In the genomic region with DNA sequence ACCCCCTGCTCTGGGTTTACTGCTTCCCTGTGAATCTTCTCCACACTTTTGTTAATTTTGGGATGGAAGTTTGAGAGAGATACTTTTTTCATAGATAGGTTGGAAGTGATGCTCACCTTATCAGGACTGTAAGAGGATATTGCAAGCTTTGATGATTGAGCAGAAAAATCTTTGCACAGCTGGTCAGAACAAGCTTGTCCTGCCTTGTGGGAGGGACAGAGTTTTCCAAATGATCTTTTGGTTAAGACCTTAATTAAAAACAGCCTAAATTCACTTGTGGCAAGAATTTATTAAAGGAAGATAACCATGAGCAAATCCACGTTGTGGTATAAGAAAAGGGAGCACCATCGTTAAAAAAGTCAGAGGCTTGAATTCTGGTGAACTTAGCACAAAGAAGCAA, we compare ENCODE assay signal across 2 cellular contexts.
TF ChIP-seq lines count a peak whose summit lies in the region.

No MANE protein-coding gene starts in this region.

TF ChIP-seq in HCT116, 20 proteins besides CTCF, POLR2A, EP300 and RAD21 (continued from another document):
- TF ChIP-seq, protein P1, sequence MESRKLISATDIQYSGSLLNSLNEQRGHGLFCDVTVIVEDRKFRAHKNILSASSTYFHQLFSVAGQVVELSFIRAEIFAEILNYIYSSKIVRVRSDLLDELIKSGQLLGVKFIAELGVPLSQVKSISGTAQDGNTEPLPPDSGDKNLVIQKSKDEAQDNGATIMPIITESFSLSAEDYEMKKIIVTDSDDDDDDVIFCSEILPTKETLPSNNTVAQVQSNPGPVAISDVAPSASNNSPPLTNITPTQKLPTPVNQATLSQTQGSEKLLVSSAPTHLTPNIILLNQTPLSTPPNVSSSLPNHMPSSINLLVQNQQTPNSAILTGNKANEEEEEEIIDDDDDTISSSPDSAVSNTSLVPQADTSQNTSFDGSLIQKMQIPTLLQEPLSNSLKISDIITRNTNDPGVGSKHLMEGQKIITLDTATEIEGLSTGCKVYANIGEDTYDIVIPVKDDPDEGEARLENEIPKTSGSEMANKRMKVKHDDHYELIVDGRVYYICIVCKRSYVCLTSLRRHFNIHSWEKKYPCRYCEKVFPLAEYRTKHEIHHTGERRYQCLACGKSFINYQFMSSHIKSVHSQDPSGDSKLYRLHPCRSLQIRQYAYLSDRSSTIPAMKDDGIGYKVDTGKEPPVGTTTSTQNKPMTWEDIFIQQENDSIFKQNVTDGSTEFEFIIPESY (IDR thresholded peaks at IDR 0.05; ENCODE audit: extremely low read depth, insufficient replicate concordance, low read length): no peak
- TF ChIP-seq EZH2 (IDR thresholded peaks at IDR 0.05): no peak
- no peak for TF ChIP-seq EZH2phosphoT487 (IDR thresholded peaks at IDR 0.05; ENCODE audit: borderline replicate concordance)
- TF ChIP-seq JUND (IDR thresholded peaks at IDR 0.05): no peak
- no peak for TF ChIP-seq CEBPB (IDR thresholded peaks at IDR 0.05; ENCODE audit: low read depth)
- TF ChIP-seq, protein P2, sequence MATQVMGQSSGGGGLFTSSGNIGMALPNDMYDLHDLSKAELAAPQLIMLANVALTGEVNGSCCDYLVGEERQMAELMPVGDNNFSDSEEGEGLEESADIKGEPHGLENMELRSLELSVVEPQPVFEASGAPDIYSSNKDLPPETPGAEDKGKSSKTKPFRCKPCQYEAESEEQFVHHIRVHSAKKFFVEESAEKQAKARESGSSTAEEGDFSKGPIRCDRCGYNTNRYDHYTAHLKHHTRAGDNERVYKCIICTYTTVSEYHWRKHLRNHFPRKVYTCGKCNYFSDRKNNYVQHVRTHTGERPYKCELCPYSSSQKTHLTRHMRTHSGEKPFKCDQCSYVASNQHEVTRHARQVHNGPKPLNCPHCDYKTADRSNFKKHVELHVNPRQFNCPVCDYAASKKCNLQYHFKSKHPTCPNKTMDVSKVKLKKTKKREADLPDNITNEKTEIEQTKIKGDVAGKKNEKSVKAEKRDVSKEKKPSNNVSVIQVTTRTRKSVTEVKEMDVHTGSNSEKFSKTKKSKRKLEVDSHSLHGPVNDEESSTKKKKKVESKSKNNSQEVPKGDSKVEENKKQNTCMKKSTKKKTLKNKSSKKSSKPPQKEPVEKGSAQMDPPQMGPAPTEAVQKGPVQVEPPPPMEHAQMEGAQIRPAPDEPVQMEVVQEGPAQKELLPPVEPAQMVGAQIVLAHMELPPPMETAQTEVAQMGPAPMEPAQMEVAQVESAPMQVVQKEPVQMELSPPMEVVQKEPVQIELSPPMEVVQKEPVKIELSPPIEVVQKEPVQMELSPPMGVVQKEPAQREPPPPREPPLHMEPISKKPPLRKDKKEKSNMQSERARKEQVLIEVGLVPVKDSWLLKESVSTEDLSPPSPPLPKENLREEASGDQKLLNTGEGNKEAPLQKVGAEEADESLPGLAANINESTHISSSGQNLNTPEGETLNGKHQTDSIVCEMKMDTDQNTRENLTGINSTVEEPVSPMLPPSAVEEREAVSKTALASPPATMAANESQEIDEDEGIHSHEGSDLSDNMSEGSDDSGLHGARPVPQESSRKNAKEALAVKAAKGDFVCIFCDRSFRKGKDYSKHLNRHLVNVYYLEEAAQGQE (IDR thresholded peaks at IDR 0.05; ENCODE audit: low read depth): no peak
- no peak for TF ChIP-seq ZFX (IDR thresholded peaks at IDR 0.05)
- no peak for TF ChIP-seq FOSL1 (IDR thresholded peaks at IDR 0.05; ENCODE audit: low read depth)
- TF ChIP-seq, protein P3, sequence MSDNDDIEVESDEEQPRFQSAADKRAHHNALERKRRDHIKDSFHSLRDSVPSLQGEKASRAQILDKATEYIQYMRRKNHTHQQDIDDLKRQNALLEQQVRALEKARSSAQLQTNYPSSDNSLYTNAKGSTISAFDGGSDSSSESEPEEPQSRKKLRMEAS (IDR thresholded peaks at IDR 0.05): no peak
- TF ChIP-seq SIN3A (IDR thresholded peaks at IDR 0.05; ENCODE audit: low read depth): no peak
- no peak for TF ChIP-seq YY1 (IDR thresholded peaks at IDR 0.05; ENCODE audit: extremely low read depth, insufficient replicate concordance, low read depth, low read length)
- TF ChIP-seq TCF7L2 (IDR thresholded peaks at IDR 0.05; ENCODE audit: borderline replicate concordance, extremely low read depth, insufficient read depth, insufficient read length): no peak
- TF ChIP-seq POLR2AphosphoS5 (IDR thresholded peaks at IDR 0.05; ENCODE audit: low read depth, low read length): no peak

TF ChIP-seq in WTC11, 78 proteins besides CTCF, POLR2A, EP300 and RAD21 (continued from another document):
- TF ChIP-seq, protein P4, sequence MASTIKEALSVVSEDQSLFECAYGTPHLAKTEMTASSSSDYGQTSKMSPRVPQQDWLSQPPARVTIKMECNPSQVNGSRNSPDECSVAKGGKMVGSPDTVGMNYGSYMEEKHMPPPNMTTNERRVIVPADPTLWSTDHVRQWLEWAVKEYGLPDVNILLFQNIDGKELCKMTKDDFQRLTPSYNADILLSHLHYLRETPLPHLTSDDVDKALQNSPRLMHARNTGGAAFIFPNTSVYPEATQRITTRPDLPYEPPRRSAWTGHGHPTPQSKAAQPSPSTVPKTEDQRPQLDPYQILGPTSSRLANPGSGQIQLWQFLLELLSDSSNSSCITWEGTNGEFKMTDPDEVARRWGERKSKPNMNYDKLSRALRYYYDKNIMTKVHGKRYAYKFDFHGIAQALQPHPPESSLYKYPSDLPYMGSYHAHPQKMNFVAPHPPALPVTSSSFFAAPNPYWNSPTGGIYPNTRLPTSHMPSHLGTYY (CRISPR knock-in tag; IDR thresholded peaks at IDR 0.05): no peak
- TF ChIP-seq ETV6 (CRISPR knock-in tag; IDR thresholded peaks at IDR 0.05) (no peak), ZNF138 (CRISPR knock-in tag; conservative IDR thresholded peaks at IDR 0.05) (no peak), SP1 (CRISPR knock-in tag; conservative IDR thresholded peaks at IDR 0.05) (no peak), PRRX2 (CRISPR knock-in tag; IDR thresholded peaks at IDR 0.05) (no peak)
- TF ChIP-seq, protein P5, sequence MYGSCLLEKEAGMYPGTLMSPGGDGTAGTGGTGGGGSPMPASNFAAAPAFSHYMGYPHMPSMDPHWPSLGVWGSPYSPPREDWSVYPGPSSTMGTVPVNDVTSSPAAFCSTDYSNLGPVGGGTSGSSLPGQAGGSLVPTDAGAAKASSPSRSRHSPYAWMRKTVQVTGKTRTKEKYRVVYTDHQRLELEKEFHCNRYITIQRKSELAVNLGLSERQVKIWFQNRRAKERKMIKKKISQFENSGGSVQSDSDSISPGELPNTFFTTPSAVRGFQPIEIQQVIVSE (CRISPR knock-in tag; IDR thresholded peaks at IDR 0.05; ENCODE audit: borderline replicate concordance): no peak
- TF ChIP-seq, protein P3 (CRISPR knock-in tag; IDR thresholded peaks at IDR 0.05): no peak
- TF ChIP-seq, protein P6, sequence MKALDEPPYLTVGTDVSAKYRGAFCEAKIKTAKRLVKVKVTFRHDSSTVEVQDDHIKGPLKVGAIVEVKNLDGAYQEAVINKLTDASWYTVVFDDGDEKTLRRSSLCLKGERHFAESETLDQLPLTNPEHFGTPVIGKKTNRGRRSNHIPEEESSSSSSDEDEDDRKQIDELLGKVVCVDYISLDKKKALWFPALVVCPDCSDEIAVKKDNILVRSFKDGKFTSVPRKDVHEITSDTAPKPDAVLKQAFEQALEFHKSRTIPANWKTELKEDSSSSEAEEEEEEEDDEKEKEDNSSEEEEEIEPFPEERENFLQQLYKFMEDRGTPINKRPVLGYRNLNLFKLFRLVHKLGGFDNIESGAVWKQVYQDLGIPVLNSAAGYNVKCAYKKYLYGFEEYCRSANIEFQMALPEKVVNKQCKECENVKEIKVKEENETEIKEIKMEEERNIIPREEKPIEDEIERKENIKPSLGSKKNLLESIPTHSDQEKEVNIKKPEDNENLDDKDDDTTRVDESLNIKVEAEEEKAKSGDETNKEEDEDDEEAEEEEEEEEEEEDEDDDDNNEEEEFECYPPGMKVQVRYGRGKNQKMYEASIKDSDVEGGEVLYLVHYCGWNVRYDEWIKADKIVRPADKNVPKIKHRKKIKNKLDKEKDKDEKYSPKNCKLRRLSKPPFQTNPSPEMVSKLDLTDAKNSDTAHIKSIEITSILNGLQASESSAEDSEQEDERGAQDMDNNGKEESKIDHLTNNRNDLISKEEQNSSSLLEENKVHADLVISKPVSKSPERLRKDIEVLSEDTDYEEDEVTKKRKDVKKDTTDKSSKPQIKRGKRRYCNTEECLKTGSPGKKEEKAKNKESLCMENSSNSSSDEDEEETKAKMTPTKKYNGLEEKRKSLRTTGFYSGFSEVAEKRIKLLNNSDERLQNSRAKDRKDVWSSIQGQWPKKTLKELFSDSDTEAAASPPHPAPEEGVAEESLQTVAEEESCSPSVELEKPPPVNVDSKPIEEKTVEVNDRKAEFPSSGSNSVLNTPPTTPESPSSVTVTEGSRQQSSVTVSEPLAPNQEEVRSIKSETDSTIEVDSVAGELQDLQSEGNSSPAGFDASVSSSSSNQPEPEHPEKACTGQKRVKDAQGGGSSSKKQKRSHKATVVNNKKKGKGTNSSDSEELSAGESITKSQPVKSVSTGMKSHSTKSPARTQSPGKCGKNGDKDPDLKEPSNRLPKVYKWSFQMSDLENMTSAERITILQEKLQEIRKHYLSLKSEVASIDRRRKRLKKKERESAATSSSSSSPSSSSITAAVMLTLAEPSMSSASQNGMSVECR (CRISPR knock-in tag; IDR thresholded peaks at IDR 0.05; ENCODE audit: borderline replicate concordance): no peak
- TF ChIP-seq, protein P7, sequence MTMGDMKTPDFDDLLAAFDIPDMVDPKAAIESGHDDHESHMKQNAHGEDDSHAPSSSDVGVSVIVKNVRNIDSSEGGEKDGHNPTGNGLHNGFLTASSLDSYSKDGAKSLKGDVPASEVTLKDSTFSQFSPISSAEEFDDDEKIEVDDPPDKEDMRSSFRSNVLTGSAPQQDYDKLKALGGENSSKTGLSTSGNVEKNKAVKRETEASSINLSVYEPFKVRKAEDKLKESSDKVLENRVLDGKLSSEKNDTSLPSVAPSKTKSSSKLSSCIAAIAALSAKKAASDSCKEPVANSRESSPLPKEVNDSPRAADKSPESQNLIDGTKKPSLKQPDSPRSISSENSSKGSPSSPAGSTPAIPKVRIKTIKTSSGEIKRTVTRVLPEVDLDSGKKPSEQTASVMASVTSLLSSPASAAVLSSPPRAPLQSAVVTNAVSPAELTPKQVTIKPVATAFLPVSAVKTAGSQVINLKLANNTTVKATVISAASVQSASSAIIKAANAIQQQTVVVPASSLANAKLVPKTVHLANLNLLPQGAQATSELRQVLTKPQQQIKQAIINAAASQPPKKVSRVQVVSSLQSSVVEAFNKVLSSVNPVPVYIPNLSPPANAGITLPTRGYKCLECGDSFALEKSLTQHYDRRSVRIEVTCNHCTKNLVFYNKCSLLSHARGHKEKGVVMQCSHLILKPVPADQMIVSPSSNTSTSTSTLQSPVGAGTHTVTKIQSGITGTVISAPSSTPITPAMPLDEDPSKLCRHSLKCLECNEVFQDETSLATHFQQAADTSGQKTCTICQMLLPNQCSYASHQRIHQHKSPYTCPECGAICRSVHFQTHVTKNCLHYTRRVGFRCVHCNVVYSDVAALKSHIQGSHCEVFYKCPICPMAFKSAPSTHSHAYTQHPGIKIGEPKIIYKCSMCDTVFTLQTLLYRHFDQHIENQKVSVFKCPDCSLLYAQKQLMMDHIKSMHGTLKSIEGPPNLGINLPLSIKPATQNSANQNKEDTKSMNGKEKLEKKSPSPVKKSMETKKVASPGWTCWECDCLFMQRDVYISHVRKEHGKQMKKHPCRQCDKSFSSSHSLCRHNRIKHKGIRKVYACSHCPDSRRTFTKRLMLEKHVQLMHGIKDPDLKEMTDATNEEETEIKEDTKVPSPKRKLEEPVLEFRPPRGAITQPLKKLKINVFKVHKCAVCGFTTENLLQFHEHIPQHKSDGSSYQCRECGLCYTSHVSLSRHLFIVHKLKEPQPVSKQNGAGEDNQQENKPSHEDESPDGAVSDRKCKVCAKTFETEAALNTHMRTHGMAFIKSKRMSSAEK (CRISPR knock-in tag; IDR thresholded peaks at IDR 0.05; ENCODE audit: borderline replicate concordance): no peak
TF ChIP-seq in WTC11: peak in this region for 0.
